Comparison of ENCODE assay signal across 1 cellular context in the genomic region with DNA sequence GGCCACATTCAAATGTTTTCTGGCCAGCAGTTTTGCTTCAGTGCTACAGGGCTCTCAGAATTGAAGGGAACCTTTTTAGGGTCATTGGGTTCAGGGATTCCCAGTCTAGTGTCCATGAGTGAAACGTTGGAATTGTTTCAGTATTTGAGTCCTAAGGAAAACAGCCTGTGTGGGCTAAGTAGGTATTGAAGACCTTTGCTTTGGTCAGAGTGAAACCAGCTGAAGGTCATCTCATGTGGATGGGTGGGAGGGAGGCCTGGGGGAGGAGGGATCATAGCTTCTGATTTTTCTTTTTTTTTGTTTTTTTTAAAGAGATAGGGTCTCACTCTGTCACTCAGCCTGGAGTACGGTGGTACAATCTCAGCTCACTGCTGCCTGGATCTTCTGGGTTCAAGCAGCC.
TF ChIP-seq lines count a peak whose summit lies in the region.

No MANE protein-coding gene starts in this region.

TF ChIP-seq in A549, 52 proteins besides CTCF, POLR2A, EP300 and RAD21:
- no peak for TF ChIP-seq GATA3 (IDR thresholded peaks at IDR 0.05; ENCODE audit: borderline replicate concordance)
- no peak for TF ChIP-seq NPAS2 (CRISPR knock-in tag; IDR thresholded peaks at IDR 0.05; ENCODE audit: borderline replicate concordance)
- TF ChIP-seq, protein P1, sequence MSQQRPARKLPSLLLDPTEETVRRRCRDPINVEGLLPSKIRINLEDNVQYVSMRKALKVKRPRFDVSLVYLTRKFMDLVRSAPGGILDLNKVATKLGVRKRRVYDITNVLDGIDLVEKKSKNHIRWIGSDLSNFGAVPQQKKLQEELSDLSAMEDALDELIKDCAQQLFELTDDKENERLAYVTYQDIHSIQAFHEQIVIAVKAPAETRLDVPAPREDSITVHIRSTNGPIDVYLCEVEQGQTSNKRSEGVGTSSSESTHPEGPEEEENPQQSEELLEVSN (IDR thresholded peaks at IDR 0.05; ENCODE audit: borderline replicate concordance, low read depth) = no peak
- TF ChIP-seq CBX2 (IDR thresholded peaks at IDR 0.05; ENCODE audit: borderline replicate concordance, low read depth) = no peak
- TF ChIP-seq MAZ (IDR thresholded peaks at IDR 0.05; ENCODE audit: borderline replicate concordance, low read depth, low read length) = no peak
- TF ChIP-seq CEBPB (IDR thresholded peaks at IDR 0.05) = no peak
- TF ChIP-seq MAFK (IDR thresholded peaks at IDR 0.05; ENCODE audit: partially characterized antibody) = no peak
- TF ChIP-seq TFCP2L1 (CRISPR knock-in tag; IDR thresholded peaks at IDR 0.05) = no peak
- TF ChIP-seq RFX5 (IDR thresholded peaks at IDR 0.05) = no peak
- no peak for TF ChIP-seq HDAC2 (IDR thresholded peaks at IDR 0.05)
- no peak for TF ChIP-seq JUNB (IDR thresholded peaks at IDR 0.05)
- no peak for TF ChIP-seq ZFP36 (IDR thresholded peaks at IDR 0.05; ENCODE audit: borderline replicate concordance, partially characterized antibody)
- TF ChIP-seq, protein P2, sequence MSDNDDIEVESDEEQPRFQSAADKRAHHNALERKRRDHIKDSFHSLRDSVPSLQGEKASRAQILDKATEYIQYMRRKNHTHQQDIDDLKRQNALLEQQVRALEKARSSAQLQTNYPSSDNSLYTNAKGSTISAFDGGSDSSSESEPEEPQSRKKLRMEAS (IDR thresholded peaks at IDR 0.05) = no peak
